16 cellular contexts compared by ENCODE assay signal in genomic region chr9:110180386-110180712, GRCh38. TPM values are rescaled to one million over a fixed set of nuclear protein-coding genes. Genes with fewer than 3 reads are reported as not detected.
"Had no signal": no experiment of that assay in that cellular context is flagged by ENCODE, and none has a peak within 500 bp of the region (broad histone marks: within the 10 kb centered on the region; RNA-seq: fewer than 3 reads in every experiment).

No MANE protein-coding gene starts in this region.

- H2AFZ ChIP-seq: neural progenitor cell had no signal

- H3K9ac ChIP-seq: neural progenitor cell had no signal

- H3K4me1 ChIP-seq: neural progenitor cell had no signal

- H3K9me3 ChIP-seq: pancreas, stomach, thoracic aorta had no signal

- H3K36me3 ChIP-seq: neural progenitor cell, pancreas, stomach, thoracic aorta had no signal

- DNase-seq: activated CD4-positive, alpha-beta T cell treated with anti-CD3 and anti-CD28 coated beads, Interleukin-2, amount 10 ng/mL, durations not matched to agents 7 days and 5 days; activated CD4-positive, CD25-positive, alpha-beta regulatory T cell; activated CD8-positive, alpha-beta memory T cell treated with anti-CD3 and anti-CD28 coated beads for 24 hours; activated naive CD4-positive, alpha-beta T cell treated with anti-CD3 and anti-CD28 coated beads for 36 hours; central memory CD4-positive, alpha-beta T cell; effector CD4-positive, alpha-beta T cell; midbrain; retina; stimulated activated CD4-positive, alpha-beta T cell treated with anti-CD3 and anti-CD28 coated beads, Interleukin-4, amount 100 ng/mL, for 4 hours; stomach had no signal

- H3K4me3 ChIP-seq: coronary artery, neural progenitor cell, pancreas, stomach, thoracic aorta had no signal

- H3K27ac ChIP-seq: coronary artery, neural progenitor cell, pancreas, stomach, thoracic aorta had no signal

- H3K27me3 ChIP-seq: neural progenitor cell, pancreas, stomach had no signal

- H3K4me2 ChIP-seq: neural progenitor cell had no signal

RNA-seq across cellular contexts. Expression of gene C9orf152, which starts 27.6 kb away (rescaled TPM):
- total RNA-seq: activated CD4-positive, alpha-beta T cell treated with anti-CD3 and anti-CD28 coated beads, Interleukin-2, amount 10 ng/mL, durations not matched to agents 7 days and 5 days; activated naive CD4-positive, alpha-beta T cell treated with anti-CD3 and anti-CD28 coated beads for 36 hours; glomerular endothelial cell; skeletal muscle tissue had no signal
